Comparison of ENCODE assay signal across 8 cellular contexts in genomic region chr5:135246923-135247795, GRCh38.
A peak's percentile ranks its signal among the peaks of the same experiment; 100 is the strongest.
DNase-seq lines count a peak whose midpoint lies in the region; ATAC-seq and TF ChIP-seq lines count a peak whose summit lies in the region.

No MANE protein-coding gene starts in this region.

- no peaks in the 10 kb centered on the region for H3K36me3 ChIP-seq in BE2C
- no peaks in the 10 kb centered on the region for H3K36me3 ChIP-seq in IMR-90 (ENCODE audit: control insufficient read depth, insufficient read depth, low read length)
- H3K36me3 ChIP-seq in adipocyte (ENCODE audit: control insufficient read depth, insufficient read depth, low read length, severe bottlenecking): no peaks in the 10 kb centered on the region

- H3K27ac ChIP-seq in IMR-90 (ENCODE audit: insufficient read depth, low read length): peak overlapping the region; percentile 86

- H3K4me1 ChIP-seq in BE2C (peaks cover 41% of the 10 kb centered on the region), IMR-90 (ENCODE audit: control insufficient read depth, insufficient read depth, low read length) (peaks cover 49% of the 10 kb centered on the region), adipocyte (ENCODE audit: control insufficient read depth, insufficient read depth, low read length) (peaks cover 52% of the 10 kb centered on the region)

- H2AK5ac ChIP-seq in IMR-90 (ENCODE audit: low read depth, low read length): peak overlapping the region; percentile 99

- no TSS peak for BruUV-seq in IMR-90 (replicated peaks; lab: Mats Ljungman, UMichigan)

- peak overlapping the region; percentile 77 for H2AFZ ChIP-seq in IMR-90 (replicated peaks; ENCODE audit: low read length, poor library complexity)

- H2BK120ac ChIP-seq in IMR-90 (ENCODE audit: low read depth, low read length): peak overlapping the region; percentile 99

- H2BK5ac ChIP-seq in IMR-90 (ENCODE audit: low read depth, low read length, poor library complexity, severe bottlenecking): peak overlapping the region; percentile 95

- peak overlapping the region; percentile 98 for H2BK20ac ChIP-seq in IMR-90 (ENCODE audit: low read depth, low read length)

- H4K5ac ChIP-seq in IMR-90 (ENCODE audit: low read depth, low read length): peak overlapping the region; percentile 86

- POLR2A ChIA-PET in IMR-90 (lab: Charles Lee; ENCODE audit: unreplicated experiment): interaction anchor here (1.1 kb wide), 1 partner anchor 53 kb away, joined by 3 read pairs; no protein-coding TSS in a partner anchor

- peak overlapping the region; percentile 85 for H3K18ac ChIP-seq in IMR-90 (ENCODE audit: low read depth, low read length)

- peak overlapping the region; percentile 29 for H3K4me3 ChIP-seq in BE2C (ENCODE audit: low read depth, low read length)
- no peak overlapping the region for H3K4me3 ChIP-seq in IMR-90 (ENCODE audit: insufficient read depth, low read depth, low read length)
- H3K4me3 ChIP-seq in adipocyte (ENCODE audit: low read length): peak overlapping the region; percentile 48

- peak overlapping the region; percentile 99 for H3K23ac ChIP-seq in IMR-90 (ENCODE audit: low read depth, low read length)

- H4K91ac ChIP-seq in IMR-90 (ENCODE audit: insufficient read depth, low read depth, low read length): peak overlapping the region; percentile 96

- no peaks in the 10 kb centered on the region for H3K27me3 ChIP-seq in BE2C
- H3K27me3 ChIP-seq in IMR-90 (ENCODE audit: control insufficient read depth, insufficient read depth, low read length): no peaks in the 10 kb centered on the region
- no peaks in the 10 kb centered on the region for H3K27me3 ChIP-seq in adipocyte (replicated peaks; ENCODE audit: control insufficient read depth, insufficient read depth, low read length)

- DNase-seq in BE2C: peak; percentile 68
- peak; percentile 98 for DNase-seq in IMR-90
- DNase-seq in adipocyte (ENCODE audit: low read depth): peak; percentile 95
- DNase-seq in left lobe of liver (ENCODE audit: low spot score): peak; percentile 22
- DNase-seq in NCI-H2107 (lab: John Stamatoyannopoulos, UW): no peak
- DNase-seq in NCI-H187 treated with DMSO at 0.1 percent for 48 hours (lab: John Stamatoyannopoulos, UW): no peak
- DNase-seq in NCI-H748 (lab: John Stamatoyannopoulos, UW; ENCODE audit: unreplicated experiment): no peak

- H3K9me3 ChIP-seq in BE2C (no peaks in the 10 kb centered on the region), IMR-90 (ENCODE audit: control insufficient read depth, insufficient read depth, low read length) (no peaks in the 10 kb centered on the region), adipocyte (ENCODE audit: control insufficient read depth, low read length) (no peaks in the 10 kb centered on the region)

- peak overlapping the region; percentile 98; the same call in 2 of the 3 replicates for H2BK15ac ChIP-seq in IMR-90 (ENCODE audit: low read depth, low read length)

- 0 out of 2 replicates have a peak overlapping the region, but pooled peaks have one; percentile 14 for H3K9ac ChIP-seq in IMR-90 (ENCODE audit: low read depth, low read length)
- peak overlapping the region; percentile 9 for H3K9ac ChIP-seq in adipocyte (ENCODE audit: low read length)

- TF ChIP-seq CTCF in BE2C (IDR thresholded peaks at IDR 0.05; ENCODE audit: low read depth, low read length) (no peak), IMR-90 (conservative IDR thresholded peaks at IDR 0.05; ENCODE audit: low read depth, low read length) (no peak)

- dilution Hi-C loops in IMR-90 (cut with HindIII; ENCODE audit: low sequenced_read_pairs, unreplicated experiment): no loop called here

- in situ Hi-C loops in IMR-90 (cut with MboI; ENCODE audit: low sequenced_read_pairs): no loop called here

- peak overlapping the region; percentile 87 for H3K56ac ChIP-seq in IMR-90 (ENCODE audit: extremely low read depth, insufficient read depth, low read length)

- peaks cover 0 to 34% of the 10 kb centered on the region in 2 experiments; a peak in 2 of 4 replicates for H3K79me1 ChIP-seq in IMR-90 (ENCODE audit: low read depth in 1 of 2, low read length in 2 of 2)

- peaks cover 40% of the 10 kb centered on the region for H3K9me1 ChIP-seq in IMR-90 (ENCODE audit: insufficient read depth, low read length)

- H3K14ac ChIP-seq in IMR-90 (replicated peaks; ENCODE audit: low read depth, low read length): peak overlapping the region; percentile 99

- WGBS in IMR-90 (ENCODE audit: extremely low coverage in 2 of 2, insufficient read length in 1 of 2), 2 experiments: 50% methylated on average over 13 of the region's 28 CpGs; no CpG with 5 or more reads in 1 of the 2 experiments

- H3K4me2 ChIP-seq in IMR-90 (ENCODE audit: low read depth, low read length): peak overlapping the region; percentile 44

- TF ChIP-seq POLR2A in IMR-90 (IDR thresholded peaks at IDR 0.05; ENCODE audit: low read depth, low read length): no peak

- ATAC-seq in IMR-90 (ENCODE audit: low read depth) (peak; percentile 70), left lobe of liver (no peak), GM18498 (IDR thresholded peaks at IDR 0.05; ENCODE audit: unreplicated experiment) (no peak)

- peak; percentile 14 for TF ChIP-seq RAD21 in IMR-90 (IDR thresholded peaks at IDR 0.05; ENCODE audit: low read length)

- H4K20me1 ChIP-seq in IMR-90 (ENCODE audit: insufficient read depth, low read length): no peaks in the 10 kb centered on the region

- CTCF ChIA-PET in IMR-90 (lab: Yijun Ruan, JAX): interaction anchor here (0.7 to 1.2 kb wide), 5 partner anchors 8 to 38 kb away, joined by 3 to 6 read pairs (median 3); no protein-coding TSS in a partner anchor

- H3K4ac ChIP-seq in IMR-90 (ENCODE audit: low read depth, low read length): peak overlapping the region; percentile 100

- H4K8ac ChIP-seq in IMR-90 (ENCODE audit: low read depth in 2 of 2, low read length in 2 of 2): peak overlapping the region; percentile 57 to 96

- peak overlapping the region; percentile 97 for H2AK9ac ChIP-seq in IMR-90 (replicated peaks; ENCODE audit: low read depth, low read length, poor library complexity)

- intact Hi-C loops in IMR-90 (cut with micrococcal nuclease): no loop called here

TF ChIP-seq in IMR-90, 13 proteins besides CTCF, POLR2A, EP300 and RAD21:
- TF ChIP-seq, protein P1, sequence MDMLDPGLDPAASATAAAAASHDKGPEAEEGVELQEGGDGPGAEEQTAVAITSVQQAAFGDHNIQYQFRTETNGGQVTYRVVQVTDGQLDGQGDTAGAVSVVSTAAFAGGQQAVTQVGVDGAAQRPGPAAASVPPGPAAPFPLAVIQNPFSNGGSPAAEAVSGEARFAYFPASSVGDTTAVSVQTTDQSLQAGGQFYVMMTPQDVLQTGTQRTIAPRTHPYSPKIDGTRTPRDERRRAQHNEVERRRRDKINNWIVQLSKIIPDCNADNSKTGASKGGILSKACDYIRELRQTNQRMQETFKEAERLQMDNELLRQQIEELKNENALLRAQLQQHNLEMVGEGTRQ (IDR thresholded peaks at IDR 0.05; ENCODE audit: low read depth, low read length): no peak
- TF ChIP-seq BHLHE40 (IDR thresholded peaks at IDR 0.05; ENCODE audit: low read depth, low read length): peak; percentile 48; the same call in 1 of the 2 replicates
- TF ChIP-seq FOS (IDR thresholded peaks at IDR 0.05; ENCODE audit: low read depth, low read length): peak; percentile 100
- peak; percentile 71 for TF ChIP-seq MAFK (IDR thresholded peaks at IDR 0.05; ENCODE audit: low read depth, low read length)
- TF ChIP-seq, protein P2, sequence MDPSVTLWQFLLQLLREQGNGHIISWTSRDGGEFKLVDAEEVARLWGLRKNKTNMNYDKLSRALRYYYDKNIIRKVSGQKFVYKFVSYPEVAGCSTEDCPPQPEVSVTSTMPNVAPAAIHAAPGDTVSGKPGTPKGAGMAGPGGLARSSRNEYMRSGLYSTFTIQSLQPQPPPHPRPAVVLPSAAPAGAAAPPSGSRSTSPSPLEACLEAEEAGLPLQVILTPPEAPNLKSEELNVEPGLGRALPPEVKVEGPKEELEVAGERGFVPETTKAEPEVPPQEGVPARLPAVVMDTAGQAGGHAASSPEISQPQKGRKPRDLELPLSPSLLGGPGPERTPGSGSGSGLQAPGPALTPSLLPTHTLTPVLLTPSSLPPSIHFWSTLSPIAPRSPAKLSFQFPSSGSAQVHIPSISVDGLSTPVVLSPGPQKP (IDR thresholded peaks at IDR 0.05; ENCODE audit: borderline replicate concordance, low read depth, low read length): no peak
- TF ChIP-seq SMC3 (IDR thresholded peaks at IDR 0.05; ENCODE audit: low read depth, low read length): peak; percentile 23; the same call in 1 of the 2 replicates
- no peak for TF ChIP-seq MAZ (IDR thresholded peaks at IDR 0.05; ENCODE audit: borderline replicate concordance, low read depth, low read length)
- no peak for TF ChIP-seq MXI1 (IDR thresholded peaks at IDR 0.05; ENCODE audit: borderline replicate concordance, low read depth, low read length)
- TF ChIP-seq RFX5 (IDR thresholded peaks at IDR 0.05; ENCODE audit: low read depth, low read length): no peak
- peak; percentile 73 for TF ChIP-seq NFE2L2 (IDR thresholded peaks at IDR 0.05; ENCODE audit: low read depth, low read length)
- TF ChIP-seq CHD1 (IDR thresholded peaks at IDR 0.05; ENCODE audit: low read depth, low read length): no peak
- peak; percentile 69 for TF ChIP-seq CEBPB (IDR thresholded peaks at IDR 0.05; ENCODE audit: low read depth, low read length)
- peak; percentile 19 for TF ChIP-seq RCOR1 (IDR thresholded peaks at IDR 0.05; ENCODE audit: insufficient replicate concordance, low read length)

Comparison
In these comparisons a context has a peak if more than half of its experiments do, and no peak if none do; other contexts are left out.
1. DNase-seq: peak in BE2C (single experiment), IMR-90 (single experiment), adipocyte (single experiment) and left lobe of liver (single experiment); none in NCI-H2107 (single experiment), NCI-H187 treated with DMSO at 0.1 percent for 48 hours (single experiment) and NCI-H748 (single experiment).